Comparison of ENCODE assay signal across 18 cellular contexts in the genomic region with DNA sequence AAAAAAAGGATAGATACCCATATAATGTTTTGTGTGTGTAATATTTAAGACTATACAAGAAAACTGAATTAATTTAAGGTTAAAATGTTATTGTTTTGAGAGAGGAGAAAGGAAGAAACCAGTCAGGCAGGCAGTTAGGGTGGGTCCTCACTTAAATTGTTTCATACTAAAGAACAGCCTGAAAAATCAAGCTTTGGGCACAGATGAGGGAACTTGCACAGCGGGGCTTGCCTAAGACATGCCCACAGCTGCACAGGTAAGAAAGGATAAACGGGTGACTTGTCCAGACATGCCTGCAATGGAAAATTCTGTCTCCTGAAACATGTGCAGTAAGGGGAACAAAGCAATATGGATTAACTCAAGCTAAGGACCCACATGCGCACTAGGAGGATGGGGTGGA.
"Had no signal": no experiment of that assay in that cellular context is flagged by ENCODE, and none has a peak within 500 bp of the region (broad histone marks: within the 10 kb centered on the region; RNA-seq: fewer than 3 reads in every experiment).

No MANE protein-coding gene starts in this region.

- H3K4me1 ChIP-seq: ascending aorta, esophagus squamous epithelium had no signal

- H3K4me2 ChIP-seq: hepatocyte had no signal

- H3K36me3 ChIP-seq: ascending aorta had no signal

- H3K27ac ChIP-seq: ascending aorta, esophagus squamous epithelium, hepatocyte had no signal

- H3K27ac Mint-ChIP-seq: activated CD4-positive, alpha-beta T cell treated with anti-CD3 and anti-CD28 coated beads, Interleukin-2, amount 10 ng/mL, durations not matched to agents 24 days and 14 days; activated CD8-positive, alpha-beta T cell treated with anti-CD3 and anti-CD28 coated beads for 36 hours had no signal

- H2AFZ ChIP-seq: hepatocyte had no signal

- H3K79me2 ChIP-seq: hepatocyte had no signal

- H3K27me3 Mint-ChIP-seq: activated CD4-positive, alpha-beta T cell treated with anti-CD3 and anti-CD28 coated beads, Interleukin-2, amount 10 ng/mL, durations not matched to agents 24 days and 14 days; activated CD8-positive, alpha-beta T cell treated with anti-CD3 and anti-CD28 coated beads for 36 hours had no signal

- H3K4me3 Mint-ChIP-seq: activated CD4-positive, alpha-beta T cell treated with anti-CD3 and anti-CD28 coated beads, Interleukin-2, amount 10 ng/mL, durations not matched to agents 24 days and 14 days; activated CD8-positive, alpha-beta T cell treated with anti-CD3 and anti-CD28 coated beads for 36 hours had no signal

- H3K27me3 ChIP-seq: ascending aorta, esophagus squamous epithelium, hepatocyte had no signal

- DNase-seq: activated CD4-positive, alpha-beta T cell treated with anti-CD3 and anti-CD28 coated beads, Interleukin-2, amount 10 ng/mL, durations not matched to agents 24 days and 14 days; activated CD8-positive, alpha-beta T cell treated with anti-CD3 and anti-CD28 coated beads for 36 hours; activated naive CD4-positive, alpha-beta T cell treated with anti-CD3 and anti-CD28 coated beads, Interleukin-2, amount 50 U/mL, for 16 hours; activated T-cell treated with anti-CD3 and anti-CD28 coated beads, Interleukin-2, amount 50 U/mL, for 1 hour; effector CD4-positive, alpha-beta T cell; esophagus squamous epithelium; left colon; midbrain; retina; stimulated activated CD4-positive, alpha-beta T cell treated with anti-CD3 and anti-CD28 coated beads, Interleukin-12 subunit alpha, Interleukin-12 subunit beta, amount 100 ng/mL, for 4 hours; stimulated activated CD4-positive, alpha-beta T cell treated with anti-CD3 and anti-CD28 coated beads, Interleukin-1b, Interleukin-23, amount 100 ng/mL, for 48 hours; stimulated activated CD8-positive, alpha-beta memory T cell treated with anti-CD3 and anti-CD28 coated beads, Interleukin-4, amount 100 ng/mL, for 48 hours; stimulated activated naive CD4-positive, alpha-beta T cell; T-helper 1 cell; T-helper 9 cell had no signal

- H3K4me1 Mint-ChIP-seq: activated CD4-positive, alpha-beta T cell treated with anti-CD3 and anti-CD28 coated beads, Interleukin-2, amount 10 ng/mL, durations not matched to agents 24 days and 14 days had no signal

- H3K4me3 ChIP-seq: ascending aorta, esophagus squamous epithelium, hepatocyte, lung had no signal
